Comparison of ENCODE assay signal across 8 cellular contexts in the genomic region with DNA sequence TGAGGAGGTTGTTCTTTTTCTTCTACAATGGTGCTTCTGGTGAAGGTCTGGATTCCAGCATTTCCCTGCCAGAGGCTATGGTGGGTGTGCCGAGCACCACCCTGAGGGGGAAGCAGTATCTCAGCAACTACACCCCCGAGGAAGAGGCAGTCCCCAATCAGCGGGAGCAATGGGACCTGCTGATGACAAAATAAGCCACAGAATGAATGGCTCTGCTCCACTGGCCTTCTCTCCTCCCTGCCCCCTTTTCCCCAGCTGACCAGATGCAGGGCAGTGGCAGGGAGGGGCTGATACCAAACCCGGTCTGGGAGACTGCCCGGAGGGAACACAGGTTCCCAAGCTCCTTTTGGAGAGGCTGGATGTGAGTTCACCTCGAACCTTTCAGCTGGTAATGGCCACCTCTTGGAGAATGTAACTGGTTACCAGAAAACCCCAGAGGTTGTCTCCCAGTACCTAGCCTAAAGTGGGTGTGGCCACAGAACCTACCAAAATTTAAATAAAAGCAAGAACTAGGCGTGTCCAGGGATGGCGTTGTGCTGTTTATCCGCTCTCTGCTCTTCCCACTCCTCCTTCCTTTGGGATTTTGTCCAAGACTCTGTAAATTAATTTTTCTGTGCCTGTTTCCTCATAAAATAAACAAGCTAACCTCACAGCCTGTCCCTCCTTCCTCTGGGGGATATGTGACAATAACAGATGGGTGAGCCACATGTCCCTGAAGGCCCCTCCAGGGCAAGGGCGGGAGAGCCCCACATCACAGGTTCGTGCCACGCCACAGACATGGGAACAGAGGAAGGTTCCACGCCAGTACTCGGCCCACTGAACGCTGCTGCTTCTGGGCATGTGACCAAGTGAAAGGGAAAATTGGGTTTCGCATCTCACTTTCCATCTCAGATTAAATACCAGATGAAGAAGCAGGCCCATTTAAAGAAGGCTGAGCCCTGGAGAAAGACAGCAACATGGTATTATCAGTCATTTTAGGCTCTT. TPM values are rescaled to one million over a fixed set of nuclear protein-coding genes. Genes with fewer than 3 reads are reported as not detected.
DNase-seq lines count a peak whose midpoint lies in the region; ATAC-seq and TF ChIP-seq lines count a peak whose summit lies in the region.

No MANE protein-coding gene starts in this region.

- H2BK15ac ChIP-seq in mesenchymal stem cell (ENCODE audit: low read depth, poor library complexity, severe bottlenecking): no peak overlapping the region

- H3K9ac ChIP-seq in SK-N-SH (no peak overlapping the region), mesenchymal stem cell (ENCODE audit: low read length) (peak overlapping the region; percentile 46)

- DNase-seq in activated CD4-positive, CD25-positive, alpha-beta regulatory T cell treated with anti-CD3 and anti-CD28 coated beads, Interleukin-2, amount 50 U/mL, for 72 hours: no peak
- DNase-seq in SK-N-SH: peak; percentile 60
- peak; percentile 65 for DNase-seq in mesenchymal stem cell
- no peak for DNase-seq in glutamatergic neuron
- no peak for DNase-seq in activated CD4-positive, alpha-beta T cell treated with anti-CD3 and anti-CD28 coated beads, Interleukin-2, amount 50 U/mL, for 4 hours

- peaks cover 17% of the 10 kb centered on the region for H3K79me1 ChIP-seq in mesenchymal stem cell (replicated peaks; ENCODE audit: low read length, poor library complexity, severe bottlenecking)

- H4K20me1 ChIP-seq in SK-N-SH (ENCODE audit: insufficient read depth): no peaks in the 10 kb centered on the region

- peak overlapping the region; percentile 19 for H2AK5ac ChIP-seq in mesenchymal stem cell (ENCODE audit: low read length, severe bottlenecking)

- H3K4me1 ChIP-seq in SK-N-SH (ENCODE audit: control insufficient read depth in 1 of 2, insufficient read depth in 2 of 2, low read depth in 1 of 2, low read length in 1 of 2) (peaks cover 14 to 29% of the 10 kb centered on the region in 2 experiments), mesenchymal stem cell (ENCODE audit: control insufficient read depth, insufficient read depth, low read depth, low read length) (peaks cover 32% of the 10 kb centered on the region)

- H2BK120ac ChIP-seq in mesenchymal stem cell (ENCODE audit: low read depth, low read length): peak overlapping the region; percentile 9

- peaks cover 9% of the 10 kb centered on the region for H3K4me1 Mint-ChIP-seq in glutamatergic neuron (ENCODE audit: low read depth, unreplicated experiment)

- H3K27ac ChIP-seq in SK-N-SH (ENCODE audit: low read depth in 2 of 2, low read length in 1 of 2) (peak overlapping the region; percentile 43 to 76; a peak in 3 of 4 replicates), mesenchymal stem cell (ENCODE audit: low read length, poor library complexity, severe bottlenecking) (no peak overlapping the region)

- H2AFZ ChIP-seq in SK-N-SH (ENCODE audit: low read depth): no peak overlapping the region
- H2AFZ ChIP-seq in mesenchymal stem cell (ENCODE audit: low read depth, low read length): no peak overlapping the region

- H4K91ac ChIP-seq in mesenchymal stem cell (ENCODE audit: low read length): peak overlapping the region; percentile 87

- CTCF ChIA-PET in SK-N-SH (lab: Yijun Ruan, JAX): interaction anchor here (1.1 to 1.2 kb wide), 3 partner anchors 10 to 24 kb away, joined by 3 to 5 read pairs (median 4); no protein-coding TSS in a partner anchor

- WGBS in SK-N-SH (ENCODE audit: low lambda C conversion rate): 82% methylated on average over 16 of the region's 16 CpGs
- 51% methylated on average over 15 of the region's 16 CpGs for WGBS in mesenchymal stem cell

- H3K4me3 Mint-ChIP-seq in glutamatergic neuron (ENCODE audit: unreplicated experiment): no peak overlapping the region

- H2BK5ac ChIP-seq in mesenchymal stem cell (ENCODE audit: low read depth, low read length, poor library complexity, severe bottlenecking): no peak overlapping the region

- no peaks in the 10 kb centered on the region for H3K9me2 ChIP-seq in SK-N-SH

- ATAC-seq in activated CD4-positive, CD25-positive, alpha-beta regulatory T cell treated with anti-CD3 and anti-CD28 coated beads, Interleukin-2, amount 50 U/mL, for 24 hours: peak; percentile 61 to 86
- ATAC-seq in HG02610 (IDR thresholded peaks at IDR 0.05; ENCODE audit: unreplicated experiment): peak; percentile 78
- no peak for ATAC-seq in GM18870 (IDR thresholded peaks at IDR 0.05; ENCODE audit: unreplicated experiment)

- H3K36me3 ChIP-seq in SK-N-SH (replicated peaks in 1 of 2; ENCODE audit: control insufficient read depth in 1 of 2, insufficient read depth in 2 of 2, low read length in 1 of 2) (peaks cover 0 to 7% of the 10 kb centered on the region in 2 experiments), mesenchymal stem cell (ENCODE audit: control insufficient read depth in 1 of 2, insufficient read depth in 2 of 2, low read depth in 1 of 2, low read length in 2 of 2) (peaks cover 6 to 31% of the 10 kb centered on the region in 2 experiments)

- peak overlapping the region in 1 of 2 experiments; percentile 78 for H3K18ac ChIP-seq in mesenchymal stem cell (ENCODE audit: low read depth in 1 of 2, low read length in 2 of 2)

- H3K36me3 Mint-ChIP-seq in glutamatergic neuron (ENCODE audit: unreplicated experiment): no peaks in the 10 kb centered on the region

- TF ChIP-seq RAD21 in SK-N-SH (IDR thresholded peaks at IDR 0.05; ENCODE audit: low read length): no peak

- H3K27me3 ChIP-seq in SK-N-SH (ENCODE audit: insufficient read depth) (no peaks in the 10 kb centered on the region), mesenchymal stem cell (ENCODE audit: control insufficient read depth in 1 of 2, insufficient read depth in 1 of 2, low read length in 2 of 2) (no peaks in the 10 kb centered on the region)

- peak overlapping the region; percentile 72 for H4K8ac ChIP-seq in mesenchymal stem cell (ENCODE audit: low read length)

- peaks cover 8% of the 10 kb centered on the region for H3K79me2 ChIP-seq in SK-N-SH (ENCODE audit: insufficient read depth)

- TF ChIP-seq CTCF in SK-N-SH (IDR thresholded peaks at IDR 0.05): no peak
- no peak for TF ChIP-seq CTCF in glutamatergic neuron (IDR thresholded peaks at IDR 0.05; ENCODE audit: partially characterized antibody, unreplicated experiment)

- H3F3A ChIP-seq in SK-N-SH (replicated peaks; ENCODE audit: insufficient read depth): peaks cover 7% of the 10 kb centered on the region

- no peak overlapping the region for H3K14ac ChIP-seq in mesenchymal stem cell (ENCODE audit: low read length in 2 of 2)

- TF ChIP-seq EP300 in SK-N-SH (IDR thresholded peaks at IDR 0.05; ENCODE audit: borderline replicate concordance in 1 of 2, low read depth in 1 of 2, low read length in 1 of 2): no peak

- H2BK12ac ChIP-seq in mesenchymal stem cell (ENCODE audit: low read length in 2 of 2): peak overlapping the region; percentile 34 to 70

- POLR2A ChIA-PET in SK-N-SH (lab: Yijun Ruan, JAX): no interaction called here

- H3K23ac ChIP-seq in mesenchymal stem cell (ENCODE audit: low read length in 2 of 2): no peak overlapping the region

- no peaks in the 10 kb centered on the region for H3K9me3 Mint-ChIP-seq in glutamatergic neuron (ENCODE audit: unreplicated experiment)

- H3K4ac ChIP-seq in mesenchymal stem cell (ENCODE audit: low read depth in 1 of 2, low read length in 2 of 2): peak overlapping the region; percentile 9 to 12

- no peak overlapping the region for H3K4me3 ChIP-seq in SK-N-SH (ENCODE audit: low read depth in 2 of 2, low read length in 1 of 2)
- peak overlapping the region in 1 of 2 experiments; percentile 17 for H3K4me3 ChIP-seq in mesenchymal stem cell (ENCODE audit: insufficient read depth in 1 of 2, low read depth in 1 of 2, low read length in 2 of 2)

- H3K9me3 ChIP-seq in SK-N-SH (no peaks in the 10 kb centered on the region), mesenchymal stem cell (ENCODE audit: control insufficient read depth, low read length) (no peaks in the 10 kb centered on the region)

- H3K4me2 ChIP-seq in SK-N-SH (no peak overlapping the region), mesenchymal stem cell (ENCODE audit: low read length, poor library complexity, severe bottlenecking) (no peak overlapping the region)

- H3K27me3 Mint-ChIP-seq in glutamatergic neuron (ENCODE audit: unreplicated experiment): no peaks in the 10 kb centered on the region

- H3K27ac Mint-ChIP-seq in glutamatergic neuron (ENCODE audit: unreplicated experiment): no peak overlapping the region

TF ChIP-seq in SK-N-SH, 30 proteins besides CTCF, POLR2A, EP300 and RAD21:
- peak; percentile 51 for TF ChIP-seq GATA2 (CRISPR knock-in tag; IDR thresholded peaks at IDR 0.05)
- TF ChIP-seq GABPA (IDR thresholded peaks at IDR 0.05; ENCODE audit: low read depth): no peak

RNA-seq across cellular contexts. Expression of a gene that starts 35.1 kb away (rescaled TPM):
- 0.23 TPM in 2 replicates for polyA plus RNA-seq in SK-N-SH (2012; rRNA removed)
- polyA plus RNA-seq in SK-N-SH (2012; cell fraction: cytosol; rRNA removed): 0.05 TPM in 2 replicates
- polyA plus RNA-seq in SK-N-SH (2012; cell fraction: nucleus; rRNA removed): 1.2 and 1.7 TPM in 2 replicates
- polyA plus RNA-seq in mesenchymal stem cell (2013, experiment 1 of 2): 0.32 TPM
- 0.29 TPM for polyA plus RNA-seq in mesenchymal stem cell (2013, experiment 2 of 2)
- 0.32 TPM for total RNA-seq in glutamatergic neuron (ENCODE audit: unreplicated experiment)

RNA-seq across cellular contexts. Expression of a gene that starts 43.4 kb away (rescaled TPM):
- 16.9 and 17.5 TPM in 2 replicates for polyA plus RNA-seq in SK-N-SH (2012; rRNA removed)
- 11.1 and 14.4 TPM in 2 replicates for polyA plus RNA-seq in SK-N-SH (2012; cell fraction: cytosol; rRNA removed)
- 9.6 and 11.1 TPM in 2 replicates for polyA plus RNA-seq in SK-N-SH (2012; cell fraction: nucleus; rRNA removed)
- 16.3 TPM for polyA plus RNA-seq in mesenchymal stem cell (2013, experiment 1 of 2)
- polyA plus RNA-seq in mesenchymal stem cell (2013, experiment 2 of 2): 16.0 TPM
- 4.0 TPM for total RNA-seq in glutamatergic neuron (ENCODE audit: unreplicated experiment)

Comparison
In these comparisons a context has a peak if more than half of its experiments do, and no peak if none do; other contexts are left out.
1. DNase-seq: peak in SK-N-SH (single experiment) and mesenchymal stem cell (single experiment); none in activated CD4-positive, CD25-positive, alpha-beta regulatory T cell treated with anti-CD3 and anti-CD28 coated beads, Interleukin-2, amount 50 U/mL, for 72 hours (single experiment), glutamatergic neuron (single experiment) and activated CD4-positive, alpha-beta T cell treated with anti-CD3 and anti-CD28 coated beads, Interleukin-2, amount 50 U/mL, for 4 hours (0 of 2).